In the genomic region with DNA sequence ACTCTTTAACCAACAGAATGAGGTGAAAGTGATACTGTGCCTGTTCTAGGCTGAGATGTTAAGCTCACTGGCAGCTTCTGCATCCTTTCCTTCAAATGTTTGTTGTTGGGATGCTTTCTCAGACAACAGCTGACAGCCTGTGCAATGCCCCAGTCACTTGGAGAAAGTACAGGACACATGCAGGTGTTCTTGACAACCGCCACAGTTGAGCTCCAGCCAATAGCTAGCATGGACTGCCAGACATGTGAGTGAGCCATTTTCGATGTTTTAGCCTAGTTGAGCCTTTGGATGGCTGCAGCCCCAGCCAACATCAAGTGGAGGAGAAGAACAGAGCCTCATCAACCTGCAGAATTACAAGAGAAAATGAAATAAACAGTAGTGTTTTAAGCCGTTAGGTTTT, we compare ENCODE assay signal across 22 cellular contexts.
"Had no signal": no experiment of that assay in that cellular context is flagged by ENCODE, and none has a peak within 500 bp of the region (broad histone marks: within the 10 kb centered on the region; RNA-seq: fewer than 3 reads in every experiment).

No MANE protein-coding gene starts in this region.

- DNase-seq: islet precursor cell; left ventricle myocardium inferior; mesendoderm; naive thymus-derived CD4-positive, alpha-beta T cell; nucleus accumbens; pancreas; posterior cingulate gyrus; right lobe of liver; stimulated activated CD4-positive, alpha-beta T cell treated with anti-CD3 and anti-CD28 coated beads, Interleukin-1b, Interleukin-23, amount 100 ng/mL, for 48 hours; stimulated activated CD4-positive, alpha-beta T cell treated with anti-CD3 and anti-CD28 coated beads, Interleukin-2, amount 100 ng/mL, for 48 hours; stimulated activated CD4-positive, alpha-beta T cell treated with anti-CD3 and anti-CD28 coated beads, Interleukin-4, amount 100 ng/mL, for 4 hours; stimulated activated CD8-positive, alpha-beta memory T cell treated with anti-CD3 and anti-CD28 coated beads, Interleukin-4, amount 100 ng/mL, for 48 hours; stimulated activated naive CD4-positive, alpha-beta T cell treated with Interleukin-2 at 50 U/mL for 16 hours; stimulated activated naive CD8-positive, alpha-beta T cell treated with anti-CD3 and anti-CD28 coated beads, Interleukin-15, amount 100 ng/mL, for 72 hours; uterus had no signal

- H3K27ac ChIP-seq: hepatocyte, left ventricle myocardium inferior, pancreas, right atrium auricular region, right lobe of liver, tibial nerve, uterus had no signal

- ATAC-seq: naive thymus-derived CD4-positive, alpha-beta T cell; natural killer cell treated with Interleukin-12 subunit alpha and Interleukin-12 subunit beta and Interleukin-15 and Interleukin-18, amount 100 ng/mL, for 72 hours; pancreas; right lobe of liver; stimulated activated memory B cell treated with anti-CD40 and anti-IgM and Interleukin-4, amounts not matched to agents 10 μg/mL and 1 μg/mL and 100 μg/mL, for 72 hours; stimulated activated naive CD8-positive, alpha-beta T cell treated with anti-CD3 and anti-CD28 coated beads, Interleukin-15, amount 100 ng/mL, for 72 hours had no signal

- H3K4me3 ChIP-seq: hepatocyte, left ventricle myocardium inferior, lung, pancreas, right atrium auricular region, right lobe of liver, smooth muscle cell, tibial nerve, uterus had no signal

- H3K9me3 ChIP-seq: left ventricle myocardium inferior, pancreas, right atrium auricular region, right lobe of liver, tibial nerve, uterus had no signal

- H3K4me1 ChIP-seq: left ventricle myocardium inferior, pancreas, right atrium auricular region, right lobe of liver, uterus had no signal

- H3K36me3 ChIP-seq: left ventricle myocardium inferior, pancreas, right atrium auricular region, right lobe of liver, tibial nerve, uterus had no signal

- FAIRE-seq: pancreas had no signal

- H3K27me3 ChIP-seq: hepatocyte, pancreas, right atrium auricular region, right lobe of liver, tibial nerve, uterus had no signal
